ENCODE assay signal across 1 cellular context in genomic region chr14:69766984-69767368, GRCh38.
A peak's percentile ranks its signal among the peaks of the same experiment; 100 is the strongest.
TF ChIP-seq lines count a peak whose summit lies in the region.

SRSF5 (plus strand) TSS chr14:69767142; CDS start chr14:69768157, 1,015 bp downstream.

TF ChIP-seq in HepG2, 621 proteins besides CTCF, POLR2A, EP300 and RAD21 (continued from another document and continues in another):
- TF ChIP-seq, protein P1, sequence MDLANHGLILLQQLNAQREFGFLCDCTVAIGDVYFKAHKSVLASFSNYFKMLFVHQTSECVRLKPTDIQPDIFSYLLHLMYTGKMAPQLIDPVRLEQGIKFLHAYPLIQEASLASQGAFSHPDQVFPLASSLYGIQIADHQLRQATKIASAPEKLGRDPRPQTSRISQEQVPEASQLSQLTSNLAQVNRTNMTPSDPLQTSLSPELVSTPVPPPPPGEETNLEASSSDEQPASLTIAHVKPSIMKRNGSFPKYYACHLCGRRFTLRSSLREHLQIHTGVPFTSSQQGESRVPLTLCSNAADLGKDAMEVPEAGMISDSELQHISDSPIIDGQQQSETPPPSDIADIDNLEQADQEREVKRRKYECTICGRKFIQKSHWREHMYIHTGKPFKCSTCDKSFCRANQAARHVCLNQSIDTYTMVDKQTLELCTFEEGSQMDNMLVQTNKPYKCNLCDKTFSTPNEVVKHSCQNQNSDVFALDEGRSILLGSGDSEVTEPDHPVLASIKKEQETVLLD (CRISPR knock-in tag; IDR thresholded peaks at IDR 0.05; ENCODE audit: low read depth) = peak; percentile 73; the same call in 1 of the 2 replicates
- TF ChIP-seq JUNB (CRISPR knock-in tag; IDR thresholded peaks at IDR 0.05; ENCODE audit: borderline replicate concordance) = no peak
- TF ChIP-seq, protein P2, sequence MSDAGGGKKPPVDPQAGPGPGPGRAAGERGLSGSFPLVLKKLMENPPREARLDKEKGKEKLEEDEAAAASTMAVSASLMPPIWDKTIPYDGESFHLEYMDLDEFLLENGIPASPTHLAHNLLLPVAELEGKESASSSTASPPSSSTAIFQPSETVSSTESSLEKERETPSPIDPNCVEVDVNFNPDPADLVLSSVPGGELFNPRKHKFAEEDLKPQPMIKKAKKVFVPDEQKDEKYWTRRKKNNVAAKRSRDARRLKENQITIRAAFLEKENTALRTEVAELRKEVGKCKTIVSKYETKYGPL (CRISPR knock-in tag; IDR thresholded peaks at IDR 0.05) = 0 out of 2 replicates have a peak, but pooled peaks have one; percentile 70
- TF ChIP-seq SRF (IDR thresholded peaks at IDR 0.05; ENCODE audit: low read depth, low read length) = no peak
- TF ChIP-seq PREB (CRISPR knock-in tag; IDR thresholded peaks at IDR 0.05) = no peak; the same call in 1 of the 2 replicates
- peak; percentile 23; the same call in 1 of the 2 replicates for TF ChIP-seq RFXANK (CRISPR knock-in tag; IDR thresholded peaks at IDR 0.05)
- TF ChIP-seq ZNF501 (CRISPR knock-in tag; IDR thresholded peaks at IDR 0.05) = peak; percentile 80; the same call in 1 of the 2 replicates
- peak; percentile 53; the same call in 1 of the 2 replicates for TF ChIP-seq ZBTB42 (CRISPR knock-in tag; IDR thresholded peaks at IDR 0.05)
- peak; percentile 90 for TF ChIP-seq POGZ (CRISPR knock-in tag; IDR thresholded peaks at IDR 0.05)
- TF ChIP-seq ADNP (CRISPR knock-in tag; IDR thresholded peaks at IDR 0.05) = no peak
- no peak for TF ChIP-seq ZBTB1 (CRISPR knock-in tag; IDR thresholded peaks at IDR 0.05; ENCODE audit: borderline replicate concordance)
- no peak for TF ChIP-seq ZNF460 (CRISPR knock-in tag; IDR thresholded peaks at IDR 0.05; ENCODE audit: borderline replicate concordance)
- TF ChIP-seq NR2F6 (IDR thresholded peaks at IDR 0.05) = no peak
- no peak for TF ChIP-seq NR2F6 (CRISPR knock-in tag; IDR thresholded peaks at IDR 0.05)
- TF ChIP-seq, protein P3, sequence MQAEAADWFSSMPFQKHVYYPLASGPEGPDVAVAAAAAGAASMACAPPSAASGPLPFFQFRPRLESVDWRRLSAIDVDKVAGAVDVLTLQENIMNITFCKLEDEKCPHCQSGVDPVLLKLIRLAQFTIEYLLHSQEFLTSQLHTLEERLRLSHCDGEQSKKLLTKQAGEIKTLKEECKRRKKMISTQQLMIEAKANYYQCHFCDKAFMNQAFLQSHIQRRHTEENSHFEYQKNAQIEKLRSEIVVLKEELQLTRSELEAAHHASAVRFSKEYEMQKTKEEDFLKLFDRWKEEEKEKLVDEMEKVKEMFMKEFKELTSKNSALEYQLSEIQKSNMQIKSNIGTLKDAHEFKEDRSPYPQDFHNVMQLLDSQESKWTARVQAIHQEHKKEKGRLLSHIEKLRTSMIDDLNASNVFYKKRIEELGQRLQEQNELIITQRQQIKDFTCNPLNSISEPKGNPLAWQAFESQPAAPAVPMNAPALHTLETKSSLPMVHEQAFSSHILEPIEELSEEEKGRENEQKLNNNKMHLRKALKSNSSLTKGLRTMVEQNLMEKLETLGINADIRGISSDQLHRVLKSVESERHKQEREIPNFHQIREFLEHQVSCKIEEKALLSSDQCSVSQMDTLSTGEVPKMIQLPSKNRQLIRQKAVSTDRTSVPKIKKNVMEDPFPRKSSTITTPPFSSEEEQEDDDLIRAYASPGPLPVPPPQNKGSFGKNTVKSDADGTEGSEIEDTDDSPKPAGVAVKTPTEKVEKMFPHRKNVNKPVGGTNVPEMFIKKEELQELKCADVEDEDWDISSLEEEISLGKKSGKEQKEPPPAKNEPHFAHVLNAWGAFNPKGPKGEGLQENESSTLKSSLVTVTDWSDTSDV (CRISPR knock-in tag; IDR thresholded peaks at IDR 0.05) = no peak
- TF ChIP-seq ZNF281 (CRISPR knock-in tag; IDR thresholded peaks at IDR 0.05; ENCODE audit: borderline replicate concordance) = no peak
- peak; percentile 70; the same call in 1 of the 2 replicates for TF ChIP-seq ZNF816 (CRISPR knock-in tag; IDR thresholded peaks at IDR 0.05; ENCODE audit: borderline replicate concordance)
- peak; percentile 88 for TF ChIP-seq PHF20 (CRISPR knock-in tag; IDR thresholded peaks at IDR 0.05)
- TF ChIP-seq HOXD1 (CRISPR knock-in tag; IDR thresholded peaks at IDR 0.05) = no peak
- no peak for TF ChIP-seq MTF1 (CRISPR knock-in tag; IDR thresholded peaks at IDR 0.05)
- no peak; the same call in 1 of the 2 replicates for TF ChIP-seq ZNF704 (CRISPR knock-in tag; IDR thresholded peaks at IDR 0.05; ENCODE audit: borderline replicate concordance)
- 0 out of 2 replicates have a peak, but pooled peaks have one; percentile 9 for TF ChIP-seq MLXIP (CRISPR knock-in tag; IDR thresholded peaks at IDR 0.05; ENCODE audit: borderline replicate concordance)
- TF ChIP-seq HOXA9 (CRISPR knock-in tag; IDR thresholded peaks at IDR 0.05; ENCODE audit: borderline replicate concordance) = no peak
- TF ChIP-seq MED1 (CRISPR knock-in tag; IDR thresholded peaks at IDR 0.05) = peak; percentile 90
- TF ChIP-seq, protein P4, sequence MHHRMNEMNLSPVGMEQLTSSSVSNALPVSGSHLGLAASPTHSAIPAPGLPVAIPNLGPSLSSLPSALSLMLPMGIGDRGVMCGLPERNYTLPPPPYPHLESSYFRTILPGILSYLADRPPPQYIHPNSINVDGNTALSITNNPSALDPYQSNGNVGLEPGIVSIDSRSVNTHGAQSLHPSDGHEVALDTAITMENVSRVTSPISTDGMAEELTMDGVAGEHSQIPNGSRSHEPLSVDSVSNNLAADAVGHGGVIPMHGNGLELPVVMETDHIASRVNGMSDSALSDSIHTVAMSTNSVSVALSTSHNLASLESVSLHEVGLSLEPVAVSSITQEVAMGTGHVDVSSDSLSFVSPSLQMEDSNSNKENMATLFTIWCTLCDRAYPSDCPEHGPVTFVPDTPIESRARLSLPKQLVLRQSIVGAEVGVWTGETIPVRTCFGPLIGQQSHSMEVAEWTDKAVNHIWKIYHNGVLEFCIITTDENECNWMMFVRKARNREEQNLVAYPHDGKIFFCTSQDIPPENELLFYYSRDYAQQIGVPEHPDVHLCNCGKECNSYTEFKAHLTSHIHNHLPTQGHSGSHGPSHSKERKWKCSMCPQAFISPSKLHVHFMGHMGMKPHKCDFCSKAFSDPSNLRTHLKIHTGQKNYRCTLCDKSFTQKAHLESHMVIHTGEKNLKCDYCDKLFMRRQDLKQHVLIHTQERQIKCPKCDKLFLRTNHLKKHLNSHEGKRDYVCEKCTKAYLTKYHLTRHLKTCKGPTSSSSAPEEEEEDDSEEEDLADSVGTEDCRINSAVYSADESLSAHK (CRISPR knock-in tag; IDR thresholded peaks at IDR 0.05; ENCODE audit: borderline replicate concordance) = no peak
- no peak for TF ChIP-seq KDM6A (CRISPR knock-in tag; IDR thresholded peaks at IDR 0.05; ENCODE audit: low read depth)
- TF ChIP-seq FOXK1 (CRISPR knock-in tag; IDR thresholded peaks at IDR 0.05; ENCODE audit: borderline replicate concordance, low read depth) = peak; percentile 92
- no peak for TF ChIP-seq RARG (CRISPR knock-in tag; IDR thresholded peaks at IDR 0.05; ENCODE audit: low read depth)
- TF ChIP-seq ZNF205 (CRISPR knock-in tag; IDR thresholded peaks at IDR 0.05) = 0 out of 2 replicates have a peak, but pooled peaks have one; percentile 44
- no peak for TF ChIP-seq PBX2 (CRISPR knock-in tag; IDR thresholded peaks at IDR 0.05)
- TF ChIP-seq POLR2AphosphoS5 (IDR thresholded peaks at IDR 0.05; ENCODE audit: low read depth, low read length) = peak; percentile 100
- no peak for TF ChIP-seq TAF15 (IDR thresholded peaks at IDR 0.05; ENCODE audit: low read depth, low read length, poor library complexity, severe bottlenecking)
- 0 out of 2 replicates have a peak, but pooled peaks have one; percentile 76 for TF ChIP-seq ZNF724P (CRISPR knock-in tag; IDR thresholded peaks at IDR 0.05; ENCODE audit: borderline replicate concordance)
- TF ChIP-seq THRA (CRISPR knock-in tag; IDR thresholded peaks at IDR 0.05; ENCODE audit: borderline replicate concordance) = no peak; the same call in 1 of the 2 replicates
- TF ChIP-seq REPIN1 (CRISPR knock-in tag; IDR thresholded peaks at IDR 0.05; ENCODE audit: borderline replicate concordance, low read depth) = peak; percentile 82
- 0 out of 2 replicates have a peak, but pooled peaks have one; percentile 82 for TF ChIP-seq MED13 (CRISPR knock-in tag; IDR thresholded peaks at IDR 0.05)
- peak; percentile 86; the same call in 1 of the 2 replicates for TF ChIP-seq NR1H2 (CRISPR knock-in tag; IDR thresholded peaks at IDR 0.05; ENCODE audit: borderline replicate concordance, low read depth)
- no peak; the same call in 1 of the 2 replicates for TF ChIP-seq E2F1 (CRISPR knock-in tag; IDR thresholded peaks at IDR 0.05)
